Comparison of ENCODE assay signal across 15 cellular contexts in genomic region chr1:149561806-149562205, GRCh38. TPM values are rescaled to one million over a fixed set of nuclear protein-coding genes. Genes with fewer than 3 reads are reported as not detected.
A peak's percentile ranks its signal among the peaks of the same experiment; 100 is the strongest.
DNase-seq lines count a peak whose midpoint lies in the region; ATAC-seq, FAIRE-seq and TF ChIP-seq lines count a peak whose summit lies in the region.
"Not testable (repeated sequence)": the region's sequence is repeated elsewhere in the genome, so short reads cannot be mapped to it uniquely, and the experiment has no call there.
"Had no signal": no experiment of that assay in that cellular context is flagged by ENCODE, and none has a peak within 500 bp of the region (broad histone marks: within the 10 kb centered on the region; RNA-seq: fewer than 3 reads in every experiment).

No MANE protein-coding gene starts in this region.

- H3K9me3 ChIP-seq in kidney (ENCODE audit: control insufficient read depth in 1 of 2, low read length in 2 of 2); aorta (ENCODE audit: control insufficient read depth, low read length): not testable (repeated sequence)

- not testable (repeated sequence) for H3K9ac ChIP-seq in kidney (ENCODE audit: low read length in 2 of 2)

- not testable (repeated sequence) for H3K27ac ChIP-seq in kidney (ENCODE audit: low read depth in 2 of 2, low read length in 2 of 2); aorta (ENCODE audit: low read depth in 1 of 2, low read length in 2 of 2)

- H3K27me3 Mint-ChIP-seq in CD14-positive monocyte (ENCODE audit: low read depth in 3 of 3); T-cell; central memory CD8-positive, alpha-beta T cell; naive thymus-derived CD8-positive, alpha-beta T cell: not testable (repeated sequence)

- not testable (repeated sequence) for FAIRE-seq in kidney (lab: Jason Lieb, UNC)

- DNase-seq in CD14-positive monocyte (ENCODE audit: low spot score): peak; percentile 18
- DNase-seq in T-cell; central memory CD8-positive, alpha-beta T cell (ENCODE audit: low spot score in 2 of 2); naive thymus-derived CD8-positive, alpha-beta T cell: not testable (repeated sequence)
- peak; percentile 58 for DNase-seq in activated CD8-positive, alpha-beta memory T cell treated with anti-CD3 and anti-CD28 coated beads for 24 hours
- peak; percentile 50 for DNase-seq in kidney
- peak; percentile 21 to 43 for DNase-seq in aorta

- WGBS in aorta, 2 donors: 93 to 99% methylated on average over 15 to 20 of the region's 23 CpGs

- CTCF ChIA-PET in T-cell (lab: Charles Lee): not testable (repeated sequence)

- not testable (repeated sequence) for H3K4me1 Mint-ChIP-seq in CD14-positive monocyte; central memory CD8-positive, alpha-beta T cell
- H3K4me1 Mint-ChIP-seq in T-cell: peaks cover 0 to 17% (median 14%) of the 10 kb centered on the region in 3 donors
- H3K4me1 Mint-ChIP-seq in naive thymus-derived CD8-positive, alpha-beta T cell: peaks cover 0 to 16% (median 5%) of the 10 kb centered on the region in 4 donors

- not testable (repeated sequence) for H3K4me1 ChIP-seq in kidney (ENCODE audit: control insufficient read depth in 1 of 2, insufficient read depth in 1 of 2, low read depth in 1 of 2, low read length in 2 of 2); aorta (ENCODE audit: control insufficient read depth in 1 of 2, insufficient read depth in 2 of 2, low read length in 2 of 2)

- not testable (repeated sequence) for H3K9me3 Mint-ChIP-seq in CD14-positive monocyte; T-cell; central memory CD8-positive, alpha-beta T cell; naive thymus-derived CD8-positive, alpha-beta T cell

- POLR2A ChIA-PET in T-cell (lab: Charles Lee); naive thymus-derived CD8-positive, alpha-beta T cell (lab: Charles Lee): not testable (repeated sequence)

- H3K4me3 ChIP-seq in kidney (ENCODE audit: low read length in 2 of 2); aorta (ENCODE audit: low read length in 2 of 2): not testable (repeated sequence)

- H3K36me3 Mint-ChIP-seq in CD14-positive monocyte; T-cell; central memory CD8-positive, alpha-beta T cell (ENCODE audit: insufficient read depth); naive thymus-derived CD8-positive, alpha-beta T cell: not testable (repeated sequence)

- intact Hi-C loops in CD14-positive monocyte (cut with micrococcal nuclease); kidney (cut with DNase I); aorta (cut with DNase I): not testable (repeated sequence)

- H3K36me3 ChIP-seq in kidney (ENCODE audit: control insufficient read depth in 1 of 2, insufficient read depth in 2 of 2, low read length in 2 of 2); aorta (ENCODE audit: control insufficient read depth in 1 of 2, insufficient read depth in 2 of 2, low read length in 1 of 2): not testable (repeated sequence)

- H3K27me3 ChIP-seq in aorta (ENCODE audit: control insufficient read depth in 1 of 2, insufficient read depth in 2 of 2, low read length in 1 of 2): not testable (repeated sequence)

- H3K27ac Mint-ChIP-seq in CD14-positive monocyte: not testable (repeated sequence)
- peak overlapping the region; percentile 63 to 77 for H3K27ac Mint-ChIP-seq in T-cell
- peak overlapping the region; percentile 72 for H3K27ac Mint-ChIP-seq in central memory CD8-positive, alpha-beta T cell (ENCODE audit: low read depth)
- H3K27ac Mint-ChIP-seq in naive thymus-derived CD8-positive, alpha-beta T cell: peak overlapping the region in 6 of 10 donors; percentile 40 to 88 (median 72)

- not testable (repeated sequence) for ATAC-seq in T-cell (replicated peaks in 1 of 4); central memory CD8-positive, alpha-beta T cell (replicated peaks; ENCODE audit: extremely low read depth, poor library complexity, severe bottlenecking); naive thymus-derived CD8-positive, alpha-beta T cell; aorta (ENCODE audit: low FRiP score)

- H3K4me3 Mint-ChIP-seq in CD14-positive monocyte; central memory CD8-positive, alpha-beta T cell: not testable (repeated sequence)
- peak overlapping the region in 1 of 3 donors; percentile 40 for H3K4me3 Mint-ChIP-seq in T-cell
- H3K4me3 Mint-ChIP-seq in naive thymus-derived CD8-positive, alpha-beta T cell: peak overlapping the region in 2 of 10 donors; percentile 18 to 45

- not testable (repeated sequence) for TF ChIP-seq CTCF in CD14-positive monocyte (IDR thresholded peaks at IDR 0.05); kidney (IDR thresholded peaks at IDR 0.05; ENCODE audit: borderline replicate concordance, extremely low read depth, insufficient read depth)

RNA-seq across cellular contexts. Expression of gene PPIAL4C, which starts 21.8 kb away (rescaled TPM):
- polyA plus RNA-seq in CD14-positive monocyte (not detected), kidney (ENCODE audit: insufficient read depth, low read depth, low replicate concordance) (not detected), aorta (not detected)
- total RNA-seq in T-cell (1 to 10 TPM in 3 of 5 donors, not detected in 2; 1.0 to 4.0 (median 1.4) TPM), kidney (0.98 TPM), aorta (under 1 TPM in 1 of 2 donors, not detected in 1; 0.87 TPM)
- total RNA-seq in naive thymus-derived CD8-positive, alpha-beta T cell: 1 to 10 TPM; 2.7 to 3.6 TPM
- polyA plus RNA-seq in naive thymus-derived CD8-positive, alpha-beta T cell: not detected
- total RNA-seq: B cell; Calu3; CD4-positive, alpha-beta T cell; Daoy; G401; GM23338; H4 had no signal
- polyA plus RNA-seq: AG04450, GM23338 had no signal
